Comparison of ENCODE assay signal across 2 cellular contexts in genomic region chr21:33554236-33554981, GRCh38.
TF ChIP-seq lines count a peak whose summit lies in the region.

No MANE protein-coding gene starts in this region.

TF ChIP-seq in IMR-90, 13 proteins besides CTCF, POLR2A, EP300 and RAD21:
- TF ChIP-seq RCOR1 (IDR thresholded peaks at IDR 0.05; ENCODE audit: insufficient replicate concordance, low read length) = no peak
- TF ChIP-seq NFE2L2 (IDR thresholded peaks at IDR 0.05; ENCODE audit: low read depth, low read length) = no peak
- no peak for TF ChIP-seq MAFK (IDR thresholded peaks at IDR 0.05; ENCODE audit: low read depth, low read length)
- no peak for TF ChIP-seq RFX5 (IDR thresholded peaks at IDR 0.05; ENCODE audit: low read depth, low read length)
- no peak for TF ChIP-seq CHD1 (IDR thresholded peaks at IDR 0.05; ENCODE audit: low read depth, low read length)
- TF ChIP-seq CEBPB (IDR thresholded peaks at IDR 0.05; ENCODE audit: low read depth, low read length) = no peak
- TF ChIP-seq FOS (IDR thresholded peaks at IDR 0.05; ENCODE audit: low read depth, low read length) = no peak
- TF ChIP-seq MXI1 (IDR thresholded peaks at IDR 0.05; ENCODE audit: borderline replicate concordance, low read depth, low read length) = no peak
- no peak for TF ChIP-seq USF2 (IDR thresholded peaks at IDR 0.05; ENCODE audit: low read depth, low read length)
- no peak for TF ChIP-seq MAZ (IDR thresholded peaks at IDR 0.05; ENCODE audit: borderline replicate concordance, low read depth, low read length)
- TF ChIP-seq BHLHE40 (IDR thresholded peaks at IDR 0.05; ENCODE audit: low read depth, low read length) = no peak
- TF ChIP-seq ELK1 (IDR thresholded peaks at IDR 0.05; ENCODE audit: borderline replicate concordance, low read depth, low read length) = no peak
- no peak for TF ChIP-seq SMC3 (IDR thresholded peaks at IDR 0.05; ENCODE audit: low read depth, low read length)

TF ChIP-seq in GM12878, 131 proteins besides CTCF, POLR2A, EP300 and RAD21:
- TF ChIP-seq REST (IDR thresholded peaks at IDR 0.05; ENCODE audit: low read depth, low read length) = no peak
- TF ChIP-seq POLR2AphosphoS5 (IDR thresholded peaks at IDR 0.05; ENCODE audit: low read length) = peak; percentile 63
